In genomic region chr2:104846182-104846954, GRCh38 we compare ENCODE assay signal across 1 cellular context.
A peak's percentile ranks its signal among the peaks of the same experiment; 100 is the strongest.
TF ChIP-seq lines count a peak whose summit lies in the region.

No MANE protein-coding gene starts in this region.

TF ChIP-seq in H1, 55 proteins besides CTCF, POLR2A, EP300 and RAD21:
- TF ChIP-seq KDM5A (IDR thresholded peaks at IDR 0.05; ENCODE audit: low read length) (no peak), RNF2 (IDR thresholded peaks at IDR 0.05; ENCODE audit: borderline replicate concordance, low read depth, low read length, missing control alignments, poor library complexity, severe bottlenecking) (peak; percentile 56), CTBP2 (IDR thresholded peaks at IDR 0.05; ENCODE audit: borderline replicate concordance, insufficient read depth, insufficient read length, low read length) (no peak), SAP30 (IDR thresholded peaks at IDR 0.05; ENCODE audit: insufficient read depth, insufficient replicate concordance, low read length) (no peak), SP2 (IDR thresholded peaks at IDR 0.05; ENCODE audit: low read length) (no peak), ATF3 (IDR thresholded peaks at IDR 0.05; ENCODE audit: insufficient read depth, low read depth, low read length) (no peak), EZH2 (IDR thresholded peaks at IDR 0.05; ENCODE audit: low read depth, low read length, severe bottlenecking) (peak; percentile 26), GABPA (IDR thresholded peaks at IDR 0.05; ENCODE audit: borderline replicate concordance, insufficient read depth, low read length) (no peak), HDAC2 (IDR thresholded peaks at IDR 0.05; ENCODE audit: borderline replicate concordance in 1 of 2, low read depth in 2 of 2, low read length in 2 of 2) (no peak), JUND (IDR thresholded peaks at IDR 0.05; ENCODE audit: low read length) (no peak), TAF1 (IDR thresholded peaks at IDR 0.05; ENCODE audit: low read depth, low read length) (no peak), JUN (IDR thresholded peaks at IDR 0.05; ENCODE audit: low read depth, low read length) (no peak), CHD7 (IDR thresholded peaks at IDR 0.05; ENCODE audit: insufficient replicate concordance, low read length) (no peak), TEAD4 (IDR thresholded peaks at IDR 0.05; ENCODE audit: low read depth, low read length) (no peak), SIRT6 (IDR thresholded peaks at IDR 0.05; ENCODE audit: low read length) (no peak), KDM1A (IDR thresholded peaks at IDR 0.05; ENCODE audit: borderline replicate concordance, low read length) (no peak), SUZ12 (IDR thresholded peaks at IDR 0.05; ENCODE audit: low read length) (peak; percentile 5; the same call in 1 of the 2 replicates), USF2 (IDR thresholded peaks at IDR 0.05; ENCODE audit: low read length) (no peak), E2F6 (IDR thresholded peaks at IDR 0.05) (no peak), POU5F1 (IDR thresholded peaks at IDR 0.05; ENCODE audit: low read depth, low read length) (no peak)
